12 cellular contexts compared by ENCODE assay signal in genomic region chr6:138486249-138487121, GRCh38. TPM values are rescaled to one million over a fixed set of nuclear protein-coding genes. Genes with fewer than 3 reads are reported as not detected.
A peak's percentile ranks its signal among the peaks of the same experiment; 100 is the strongest.
DNase-seq lines count a peak whose midpoint lies in the region.
"Had no signal": no experiment of that assay in that cellular context is flagged by ENCODE, and none has a peak within 500 bp of the region (broad histone marks: within the 10 kb centered on the region; RNA-seq: fewer than 3 reads in every experiment).

No MANE protein-coding gene starts in this region.

- no peaks in the 10 kb centered on the region for H3K27me3 ChIP-seq in HUES6 (ENCODE audit: control insufficient read depth, insufficient read depth, low read length)
- H3K27me3 ChIP-seq in duodenal mucosa (ENCODE audit: control insufficient read depth in 1 of 2, insufficient read depth in 2 of 2, low read length in 2 of 2) = no peaks in the 10 kb centered on the region
- H3K27me3 ChIP-seq in mucosa of rectum (ENCODE audit: control insufficient read depth in 2 of 2, insufficient read depth in 2 of 2, low read length in 2 of 2) = no peaks in the 10 kb centered on the region

- H3K36me3 ChIP-seq in HUES6 (ENCODE audit: control insufficient read depth, insufficient read depth, low read length) (0 out of 2 replicates have a peak, but pooled peaks cover 4% of the 10 kb centered on the region), duodenal mucosa (ENCODE audit: control insufficient read depth in 1 of 2, insufficient read depth in 2 of 2, low read length in 2 of 2) (peaks cover 5 to 13% of the 10 kb centered on the region in 2 donors), mucosa of rectum (ENCODE audit: control insufficient read depth in 2 of 2, insufficient read depth in 2 of 2, low read length in 2 of 2) (peaks cover 3 to 13% of the 10 kb centered on the region in 2 donors)

- DNase-seq in DMS53 treated with DMSO at 0.1 percent for 48 hours (lab: John Stamatoyannopoulos, UW; ENCODE audit: unreplicated experiment) (peak; percentile 14), G401 (ENCODE audit: low spot score) (no peak), NCI-H510A (lab: John Stamatoyannopoulos, UW) (no peak), NCI-H2081 treated with DMSO at 0.1 percent for 48 hours (lab: John Stamatoyannopoulos, UW) (no peak)
- DNase-seq in activated CD4-positive, alpha-beta T cell treated with anti-CD3 and anti-CD28 coated beads for 48 hours = no peak
- DNase-seq: activated CD4-positive, CD25-positive, alpha-beta regulatory T cell treated with anti-CD3 and anti-CD28 coated beads, Interleukin-2, amount 50 U/mL, for 72 hours; cortex of kidney; stimulated activated naive CD4-positive, alpha-beta T cell; T-helper 1 cell had no signal

- H3K9ac ChIP-seq in HUES6 (ENCODE audit: low read length) = no peak overlapping the region
- H3K9ac ChIP-seq in duodenal mucosa (ENCODE audit: low read depth in 1 of 2, low read length in 2 of 2) = no peak overlapping the region
- H3K9ac ChIP-seq in mucosa of rectum (ENCODE audit: low read depth in 1 of 2, low read length in 2 of 2) = no peak overlapping the region

- H3K27ac ChIP-seq in HUES6 (ENCODE audit: low read depth, low read length) = peak overlapping the region; percentile 77
- H3K27ac ChIP-seq in duodenal mucosa (ENCODE audit: low read depth, low read length) = peak overlapping the region; percentile 49
- peak overlapping the region; percentile 75 to 83 for H3K27ac ChIP-seq in mucosa of rectum (ENCODE audit: low read depth in 2 of 2, low read length in 2 of 2)

- 0 out of 2 replicates have a peak overlapping the region, but pooled peaks have one; percentile 35 for H3K4me3 ChIP-seq in HUES6 (ENCODE audit: low read depth, low read length)
- H3K4me3 ChIP-seq in duodenal mucosa (ENCODE audit: low read depth in 1 of 2, low read length in 2 of 2) = peak overlapping the region in 1 of 2 donors; percentile 10
- peak overlapping the region; percentile 3 to 38 for H3K4me3 ChIP-seq in mucosa of rectum (ENCODE audit: low read length in 2 of 2)

- in situ Hi-C loops in G401 (cut with HindIII; ENCODE audit: low sequenced_read_pairs) = no loop called here

- H3K9me3 ChIP-seq in HUES6 (ENCODE audit: control insufficient read depth, insufficient read depth, low read depth, low read length) (no peaks in the 10 kb centered on the region), duodenal mucosa (ENCODE audit: control insufficient read depth in 1 of 2, low read length in 2 of 2) (no peaks in the 10 kb centered on the region), mucosa of rectum (ENCODE audit: control insufficient read depth in 2 of 2, low read length in 2 of 2) (no peaks in the 10 kb centered on the region)

- H3K4me1 ChIP-seq in HUES6 (ENCODE audit: control insufficient read depth, insufficient read depth, low read length) (peaks cover 47% of the 10 kb centered on the region), duodenal mucosa (ENCODE audit: control insufficient read depth in 1 of 2, insufficient read depth in 2 of 2, low read length in 2 of 2) (peaks cover 62 to 71% of the 10 kb centered on the region in 2 donors), mucosa of rectum (ENCODE audit: control insufficient read depth in 2 of 2, insufficient read depth in 2 of 2, low read length in 2 of 2) (peaks cover 23 to 51% of the 10 kb centered on the region in 2 donors)

RNA-seq across cellular contexts. Expression of gene NHSL1, which starts 12.8 kb away (rescaled TPM):
- 0.80 and 7.8 TPM in 2 replicates for total RNA-seq in G401 (2014; rRNA removed; shearing (Covaris generic))
